8 cellular contexts compared by ENCODE assay signal in the genomic region with DNA sequence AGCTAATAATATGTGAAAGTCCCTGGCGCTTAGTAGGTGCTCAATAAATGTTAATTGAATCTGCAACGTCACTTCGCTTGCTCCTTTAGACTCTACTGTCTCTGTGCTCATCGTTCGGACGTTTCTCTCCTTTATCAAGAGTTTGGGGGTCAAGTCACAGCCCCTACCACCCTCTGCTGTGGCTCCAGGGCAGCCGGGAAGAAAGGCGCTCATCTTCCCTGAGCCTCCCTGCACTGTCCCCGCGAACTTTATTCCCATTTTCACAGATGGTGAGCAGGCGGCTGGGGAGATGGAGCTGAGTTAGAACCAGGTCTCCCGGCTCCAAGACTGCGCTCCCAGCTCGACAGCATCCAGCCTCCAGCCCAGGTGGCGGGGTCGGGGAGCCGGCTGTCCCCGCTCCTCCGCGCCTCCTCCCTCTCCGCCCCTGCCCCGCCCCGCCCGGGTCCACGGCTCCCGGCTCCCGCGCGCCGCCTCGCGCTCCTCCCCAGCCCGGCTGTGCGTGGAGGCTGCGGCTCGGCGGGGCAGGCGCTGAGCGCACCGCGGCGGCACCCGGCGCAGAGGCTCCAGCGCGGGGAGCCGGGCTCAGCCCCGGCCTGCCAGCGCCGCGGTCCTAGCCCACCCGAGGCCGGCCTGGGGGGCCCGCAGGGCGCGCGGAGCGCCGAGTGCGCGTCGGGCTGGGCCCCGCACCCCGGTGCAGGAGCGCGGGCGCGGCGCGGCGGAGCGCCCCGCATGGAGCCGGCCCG. TPM values are rescaled to one million over a fixed set of nuclear protein-coding genes. Genes with fewer than 3 reads are reported as not detected.
A peak's percentile ranks its signal among the peaks of the same experiment; 100 is the strongest.
DNase-seq lines count a peak whose midpoint lies in the region; ATAC-seq and TF ChIP-seq lines count a peak whose summit lies in the region.

TSS of gene CLEC2L (plus strand) at position 487 of the 743 bp plus-strand sequence. CDS start at position 730, 243 bp downstream.

- H3K9me3 ChIP-seq in HUES64 (ENCODE audit: insufficient read depth, low read depth, low read length) (no peaks in the 10 kb centered on the region), neural cell (ENCODE audit: low read length) (no peaks in the 10 kb centered on the region)

- no peak within 1 kb of the TSS for H3K4me2 ChIP-seq in neural cell (ENCODE audit: low read length)

- H3K4me3 ChIP-seq in ACC112 (ENCODE audit: low read depth, low read length) (peak within 1 kb of the TSS; percentile 61), HUES64 (ENCODE audit: low read length) (peak within 1 kb of the TSS; percentile 49), neural cell (ENCODE audit: low read length) (peak within 1 kb of the TSS; percentile 64)

- H3K27me3 ChIP-seq in ACC112 (ENCODE audit: insufficient read depth, low read length) (peaks cover 35% of the 10 kb centered on the region), HUES64 (ENCODE audit: insufficient read depth, low read length) (peaks cover 56% of the 10 kb centered on the region), neural cell (ENCODE audit: insufficient read depth, low read depth, low read length) (peaks cover 36% of the 10 kb centered on the region)

- no peaks in the 10 kb centered on the region for H4K20me1 ChIP-seq in neural cell (ENCODE audit: insufficient read depth)

- H3F3A ChIP-seq in neural cell (ENCODE audit: insufficient read depth, low read length, poor library complexity, severe bottlenecking), result no peaks in the 10 kb centered on the region

- TF ChIP-seq RAD21 in neural cell (conservative IDR thresholded peaks at IDR 0.05), result no peak

- H2AFZ ChIP-seq in ACC112 (ENCODE audit: low read length, unreplicated experiment) (peak within 1 kb of the TSS; percentile 23), neural cell (ENCODE audit: low read depth, low read length) (no peak within 1 kb of the TSS)

- H3K4me1 ChIP-seq in ACC112 (ENCODE audit: control insufficient read depth, insufficient read depth, low read length, unreplicated experiment), result no peaks in the 10 kb centered on the region
- no peaks in the 10 kb centered on the region for H3K4me1 ChIP-seq in HUES64 (ENCODE audit: insufficient read depth, low read length)

- H3K27ac ChIP-seq in ACC112 (ENCODE audit: low read depth, low read length) (no peak within 1 kb of the TSS), HUES64 (ENCODE audit: low read depth, low read length) (no peak within 1 kb of the TSS), neural cell (ENCODE audit: low read length) (no peak within 1 kb of the TSS)

- no peak for TF ChIP-seq EP300 in neural cell (conservative IDR thresholded peaks at IDR 0.05; ENCODE audit: poor library complexity, severe bottlenecking)

- no peak for TF ChIP-seq CTCF in neural cell (IDR thresholded peaks at IDR 0.05; ENCODE audit: poor library complexity, severe bottlenecking)

- no peaks in the 10 kb centered on the region for H3K36me3 ChIP-seq in ACC112 (ENCODE audit: insufficient read depth, low read length)
- H3K36me3 ChIP-seq in HUES64 (ENCODE audit: insufficient read depth, low read length), result no peaks in the 10 kb centered on the region
- H3K36me3 ChIP-seq in neural cell (ENCODE audit: insufficient read depth, low read length), result no peaks in the 10 kb centered on the region

- H3K9me2 ChIP-seq in neural cell (ENCODE audit: insufficient read depth, low read length), result no peaks in the 10 kb centered on the region

- ATAC-seq in HG03175 (IDR thresholded peaks at IDR 0.05; ENCODE audit: unreplicated experiment), result no peak

- H3K79me2 ChIP-seq in ACC112 (ENCODE audit: control insufficient read depth, insufficient read depth, low read length, unreplicated experiment) (no peaks in the 10 kb centered on the region), neural cell (replicated peaks; ENCODE audit: insufficient read depth, low read length) (no peaks in the 10 kb centered on the region)

- peak; percentile 63 for DNase-seq in ecto neural progenitor cell (ENCODE audit: low spot score)
- DNase-seq in NCI-H774 (lab: John Stamatoyannopoulos, UW), result no peak
- DNase-seq in glomerular visceral epithelial cell (ENCODE audit: extremely low spot score), result no peak
- DNase-seq in DMS153 (lab: John Stamatoyannopoulos, UW), result no peak

- H3K9ac ChIP-seq in HUES64 (ENCODE audit: low read depth, low read length), result no peak within 1 kb of the TSS
- H3K9ac ChIP-seq in neural cell (ENCODE audit: low read length), result no peak within 1 kb of the TSS

- WGBS in HUES64, result 3% methylated on average over 75 of the region's 75 CpGs

TF ChIP-seq in neural cell, 6 proteins besides CTCF, POLR2A, EP300 and RAD21:
- TF ChIP-seq POLR2AphosphoS5 (IDR thresholded peaks at IDR 0.05) (no peak), SMC3 (conservative IDR thresholded peaks at IDR 0.05; ENCODE audit: poor library complexity) (no peak), EZH2 (IDR thresholded peaks at IDR 0.05; ENCODE audit: borderline replicate concordance, insufficient read depth, low read length, poor library complexity, severe bottlenecking) (no peak), TAF1 (IDR thresholded peaks at IDR 0.05; ENCODE audit: low read depth) (no peak), MXI1 (conservative IDR thresholded peaks at IDR 0.05; ENCODE audit: poor library complexity, severe bottlenecking) (no peak)
- TF ChIP-seq, protein P1, sequence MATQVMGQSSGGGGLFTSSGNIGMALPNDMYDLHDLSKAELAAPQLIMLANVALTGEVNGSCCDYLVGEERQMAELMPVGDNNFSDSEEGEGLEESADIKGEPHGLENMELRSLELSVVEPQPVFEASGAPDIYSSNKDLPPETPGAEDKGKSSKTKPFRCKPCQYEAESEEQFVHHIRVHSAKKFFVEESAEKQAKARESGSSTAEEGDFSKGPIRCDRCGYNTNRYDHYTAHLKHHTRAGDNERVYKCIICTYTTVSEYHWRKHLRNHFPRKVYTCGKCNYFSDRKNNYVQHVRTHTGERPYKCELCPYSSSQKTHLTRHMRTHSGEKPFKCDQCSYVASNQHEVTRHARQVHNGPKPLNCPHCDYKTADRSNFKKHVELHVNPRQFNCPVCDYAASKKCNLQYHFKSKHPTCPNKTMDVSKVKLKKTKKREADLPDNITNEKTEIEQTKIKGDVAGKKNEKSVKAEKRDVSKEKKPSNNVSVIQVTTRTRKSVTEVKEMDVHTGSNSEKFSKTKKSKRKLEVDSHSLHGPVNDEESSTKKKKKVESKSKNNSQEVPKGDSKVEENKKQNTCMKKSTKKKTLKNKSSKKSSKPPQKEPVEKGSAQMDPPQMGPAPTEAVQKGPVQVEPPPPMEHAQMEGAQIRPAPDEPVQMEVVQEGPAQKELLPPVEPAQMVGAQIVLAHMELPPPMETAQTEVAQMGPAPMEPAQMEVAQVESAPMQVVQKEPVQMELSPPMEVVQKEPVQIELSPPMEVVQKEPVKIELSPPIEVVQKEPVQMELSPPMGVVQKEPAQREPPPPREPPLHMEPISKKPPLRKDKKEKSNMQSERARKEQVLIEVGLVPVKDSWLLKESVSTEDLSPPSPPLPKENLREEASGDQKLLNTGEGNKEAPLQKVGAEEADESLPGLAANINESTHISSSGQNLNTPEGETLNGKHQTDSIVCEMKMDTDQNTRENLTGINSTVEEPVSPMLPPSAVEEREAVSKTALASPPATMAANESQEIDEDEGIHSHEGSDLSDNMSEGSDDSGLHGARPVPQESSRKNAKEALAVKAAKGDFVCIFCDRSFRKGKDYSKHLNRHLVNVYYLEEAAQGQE (IDR thresholded peaks at IDR 0.05; ENCODE audit: borderline replicate concordance), result no peak

RNA-seq across cellular contexts. Expression of gene CLEC2L, which starts in this region (rescaled TPM):
- not detected for polyA plus RNA-seq in HUES64 (2013, experiment 1 of 2)
- polyA plus RNA-seq in HUES64 (2013, experiment 2 of 2), result not detected
- 4.5 and 17.8 TPM in 2 replicates for polyA plus RNA-seq in neural cell
- 1.5 and 2.2 TPM in 2 replicates for polyA minus RNA-seq in neural cell
